23 cellular contexts compared by ENCODE assay signal in the genomic region with DNA sequence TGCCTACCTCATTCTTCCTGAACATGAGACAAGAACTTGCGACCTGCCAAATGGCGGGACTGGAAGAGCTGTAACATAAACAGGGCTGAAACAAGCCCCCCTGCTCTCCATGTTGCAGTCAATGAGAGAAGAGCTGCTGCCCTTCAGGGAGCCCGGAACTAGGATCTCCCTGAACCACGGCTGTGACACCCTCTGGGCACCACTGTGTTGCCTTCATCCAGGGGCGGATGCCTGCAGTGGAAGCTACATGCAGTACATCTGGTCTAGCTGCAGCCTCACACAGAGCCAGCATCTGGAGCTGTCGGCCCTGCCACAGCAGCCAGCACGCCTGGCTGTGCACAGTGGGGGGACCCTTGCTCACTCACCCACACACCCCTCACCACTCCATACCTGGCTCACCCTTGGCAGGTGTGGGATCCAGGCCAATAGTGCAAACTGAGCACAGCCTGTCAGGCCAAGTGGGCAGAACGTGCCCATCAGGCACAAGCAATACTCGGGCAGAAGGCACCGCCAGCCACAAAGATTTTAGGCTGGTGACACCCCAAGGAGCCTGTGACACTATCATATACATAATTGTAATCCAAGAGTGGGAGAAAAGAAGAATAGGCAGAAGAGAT.
"Had no signal": no experiment of that assay in that cellular context is flagged by ENCODE, and none has a peak within 500 bp of the region (broad histone marks: within the 10 kb centered on the region; RNA-seq: fewer than 3 reads in every experiment).

No MANE protein-coding gene starts in this region.

- H3K9me3 ChIP-seq: esophagus squamous epithelium, lower lobe of right lung, neutrophil, pancreas, right lobe of liver, testis, uterus had no signal

- ATAC-seq: effector memory CD8-positive, alpha-beta T cell; left ventricle myocardium superior; natural killer cell; pancreas; stimulated activated effector memory CD8-positive, alpha-beta T cell treated with anti-CD3 and anti-CD28 coated beads, Interleukin-12 subunit alpha, Interleukin-12 subunit beta, amount 100 ng/mL, for 72 hours; stimulated activated naive CD8-positive, alpha-beta T cell treated with anti-CD3 and anti-CD28 coated beads, Interleukin-15, Interleukin-2, amounts not matched to agents 100 U/mL and 50 U/mL, for 24 hours had no signal

- H3K36me3 ChIP-seq: esophagus squamous epithelium, lower lobe of right lung, neutrophil, pancreas, right lobe of liver, tibial artery, uterus had no signal

- H3K4me3 ChIP-seq: esophagus squamous epithelium, lower lobe of right lung, pancreas, right lobe of liver, smooth muscle cell, testis, tibial artery, uterus had no signal

- H3K4me1 ChIP-seq: esophagus squamous epithelium, lower lobe of right lung, pancreas, testis, tibial artery, uterus had no signal

- H3K4me2 ChIP-seq: smooth muscle cell had no signal

- H3K27me3 ChIP-seq: esophagus squamous epithelium, neutrophil, pancreas, right lobe of liver, testis, tibial artery, uterus had no signal

- H3K27ac ChIP-seq: esophagus squamous epithelium, lower lobe of right lung, neutrophil, pancreas, right lobe of liver, testis, tibial artery, uterus had no signal

- DNase-seq: cortex of kidney; effector memory CD8-positive, alpha-beta T cell; erythroblast; esophagus squamous epithelium; foreskin melanocyte; hypothalamus; immature natural killer cell; islet precursor cell; left ventricle myocardium superior; lower lobe of right lung; natural killer cell; right lobe of liver; stimulated activated CD4-positive, alpha-beta T cell treated with anti-CD3 and anti-CD28 coated beads, Interleukin-2, amount 100 ng/mL, for 24 hours; stimulated activated CD4-positive, alpha-beta T cell treated with anti-CD3 and anti-CD28 coated beads, Interleukin-4, amount 100 ng/mL, for 24 hours; stimulated activated naive CD8-positive, alpha-beta T cell treated with anti-CD3 and anti-CD28 coated beads, Interleukin-15, Interleukin-2, amounts not matched to agents 100 U/mL and 50 U/mL, for 24 hours; substantia nigra; testis; tibial artery; uterus had no signal
